14 cellular contexts compared by ENCODE assay signal in genomic region chr3:24483873-24484272, GRCh38. TPM values are rescaled to one million over a fixed set of nuclear protein-coding genes. Genes with fewer than 3 reads are reported as not detected.
"Had no signal": no experiment of that assay in that cellular context is flagged by ENCODE, and none has a peak within 500 bp of the region (broad histone marks: within the 10 kb centered on the region; RNA-seq: fewer than 3 reads in every experiment).

No MANE protein-coding gene starts in this region.

- H3K27ac ChIP-seq: esophagus squamous epithelium, testis, uterus, WERI-Rb-1 had no signal

- H3K4me1 ChIP-seq: testis, uterus had no signal

- H3K4me1 Mint-ChIP-seq: activated T-helper 17 cell treated with anti-CD3 and anti-CD28 coated beads, Interleukin-2, amount 50 U/mL, for 72 hours; neural crest cell; stimulated activated naive CD8-positive, alpha-beta T cell treated with anti-CD3 and anti-CD28 coated beads, Interleukin-15, amount 100 ng/mL, for 72 hours had no signal

- H3K4me3 Mint-ChIP-seq: activated naive CD4-positive, alpha-beta T cell treated with anti-CD3 and anti-CD28 coated beads for 36 hours; activated T-helper 17 cell treated with anti-CD3 and anti-CD28 coated beads, Interleukin-2, amount 50 U/mL, for 72 hours; neural crest cell; stimulated activated naive CD8-positive, alpha-beta T cell treated with anti-CD3 and anti-CD28 coated beads, Interleukin-15, amount 100 ng/mL, for 72 hours had no signal

- H3K9me3 ChIP-seq: esophagus squamous epithelium, testis, uterus had no signal

- H3K27me3 ChIP-seq: esophagus squamous epithelium, testis, uterus had no signal

- H3K4me3 ChIP-seq: esophagus squamous epithelium, testis, uterus had no signal

- DNase-seq: activated CD4-positive, alpha-beta T cell treated with anti-CD3 and anti-CD28 coated beads for 4 hours; activated naive CD4-positive, alpha-beta T cell treated with anti-CD3 and anti-CD28 coated beads for 36 hours; esophagus squamous epithelium; foreskin fibroblast; islet precursor cell; stimulated activated CD4-positive, alpha-beta T cell treated with anti-CD3 and anti-CD28 coated beads, Interleukin-15, amount 100 ng/mL, for 24 hours; stimulated activated CD4-positive, alpha-beta T cell treated with anti-CD3 and anti-CD28 coated beads, Interleukin-4, amount 100 ng/mL, for 24 hours; stimulated activated naive CD8-positive, alpha-beta T cell treated with anti-CD3 and anti-CD28 coated beads, Interleukin-15, amount 100 ng/mL, for 72 hours; T1000; testis; uterus; WERI-Rb-1 had no signal

- H3K27ac Mint-ChIP-seq: activated naive CD4-positive, alpha-beta T cell treated with anti-CD3 and anti-CD28 coated beads for 36 hours; activated T-helper 17 cell treated with anti-CD3 and anti-CD28 coated beads, Interleukin-2, amount 50 U/mL, for 72 hours; stimulated activated naive CD8-positive, alpha-beta T cell treated with anti-CD3 and anti-CD28 coated beads, Interleukin-15, amount 100 ng/mL, for 72 hours had no signal

- H3K9me3 Mint-ChIP-seq: activated naive CD4-positive, alpha-beta T cell treated with anti-CD3 and anti-CD28 coated beads for 36 hours; activated T-helper 17 cell treated with anti-CD3 and anti-CD28 coated beads, Interleukin-2, amount 50 U/mL, for 72 hours; neural crest cell; stimulated activated naive CD8-positive, alpha-beta T cell treated with anti-CD3 and anti-CD28 coated beads, Interleukin-15, amount 100 ng/mL, for 72 hours had no signal

- H3K36me3 ChIP-seq: esophagus squamous epithelium, uterus, WERI-Rb-1 had no signal

- ATAC-seq: activated T-helper 17 cell treated with anti-CD3 and anti-CD28 coated beads, Interleukin-2, amount 50 U/mL, for 72 hours; stimulated activated naive CD8-positive, alpha-beta T cell treated with anti-CD3 and anti-CD28 coated beads, Interleukin-15, amount 100 ng/mL, for 72 hours had no signal

RNA-seq across cellular contexts. Expression of gene THRB, which starts 10.8 kb away (rescaled TPM):
- total RNA-seq: activated naive CD4-positive, alpha-beta T cell treated with anti-CD3 and anti-CD28 coated beads for 36 hours; activated T-helper 17 cell treated with anti-CD3 and anti-CD28 coated beads, Interleukin-2, amount 50 U/mL, for 72 hours had no signal
